In the genomic region with DNA sequence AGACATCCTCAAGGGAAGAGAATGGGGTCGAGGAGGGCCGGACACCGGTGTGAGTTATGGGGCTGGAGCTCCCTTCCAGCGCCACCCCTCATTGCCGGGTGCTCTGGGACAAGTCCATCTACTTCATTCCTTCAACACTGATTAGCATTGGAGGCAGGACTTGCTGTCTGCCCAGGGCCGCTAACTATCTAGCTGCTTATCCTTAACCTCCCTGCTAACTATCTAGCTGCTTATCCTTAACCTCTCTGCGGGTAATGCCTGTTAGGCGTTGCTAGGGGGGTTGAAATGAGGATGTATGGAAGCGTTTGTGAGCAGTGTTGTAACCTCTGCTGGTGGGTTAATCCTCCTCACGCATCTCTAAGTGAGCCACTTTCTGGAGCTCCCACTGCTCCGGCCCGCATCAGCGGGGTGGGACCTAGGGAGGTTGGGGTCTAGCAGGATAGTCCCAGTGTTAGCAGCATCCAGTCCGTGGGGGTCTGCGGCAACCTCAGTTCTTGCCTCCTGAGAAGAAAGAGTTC, we compare ENCODE assay signal across 8 cellular contexts. TPM values are rescaled to one million over a fixed set of nuclear protein-coding genes. Genes with fewer than 3 reads are reported as not detected.
DNase-seq lines count a peak whose midpoint lies in the region; ATAC-seq and TF ChIP-seq lines count a peak whose summit lies in the region.

No MANE protein-coding gene starts in this region.

- H3K27me3 ChIP-seq in RWPE2 (ENCODE audit: insufficient read depth, poor library complexity, severe bottlenecking) (no peaks in the 10 kb centered on the region), esophagus muscularis mucosa (peaks cover 0 to 4% (median 0%) of the 10 kb centered on the region in 4 donors), ovary (no peaks in the 10 kb centered on the region)

- H3K27ac ChIP-seq in RWPE2 (ENCODE audit: poor library complexity, severe bottlenecking) (no peak overlapping the region), esophagus muscularis mucosa (replicated peaks in 1 of 4) (peak overlapping the region; percentile 80 to 91 (median 86)), ovary (peak overlapping the region in 1 of 2 donors; percentile 84)

- no peaks in the 10 kb centered on the region for H3K9me3 ChIP-seq in RWPE2 (ENCODE audit: severe bottlenecking)
- no peaks in the 10 kb centered on the region for H3K9me3 ChIP-seq in esophagus muscularis mucosa
- no peaks in the 10 kb centered on the region for H3K9me3 ChIP-seq in ovary

- H3K4me1 ChIP-seq in RWPE2 (ENCODE audit: insufficient read depth, poor library complexity, severe bottlenecking) (no peaks in the 10 kb centered on the region), esophagus muscularis mucosa (peaks cover 35 to 51% (median 39%) of the 10 kb centered on the region in 4 donors), ovary (ENCODE audit: insufficient read depth) (peaks cover 6% of the 10 kb centered on the region)

- 54% methylated on average over 12 of the region's 15 CpGs for WGBS in esophagus muscularis mucosa
- WGBS in ovary, 3 donors = 34 to 48% (median 39%) methylated on average over 12 to 15 of the region's 15 CpGs

- DNase-seq in NOMO-1 (lab: John Stamatoyannopoulos, UW; ENCODE audit: unreplicated experiment in 2 of 2) = peak; percentile 35 to 47
- no peak for DNase-seq in NOMO-1 treated with dmso at 0.1 percent for 144 hours (lab: John Stamatoyannopoulos, UW; ENCODE audit: unreplicated experiment)
- DNase-seq in RWPE2 (ENCODE audit: low spot score) = peak; percentile 67
- no peak for DNase-seq in esophagus muscularis mucosa (ENCODE audit: extremely low spot score)
- no peak for DNase-seq in ovary
- DNase-seq in SW 1271 (lab: John Stamatoyannopoulos, UW) = no peak
- no peak for DNase-seq in central memory CD4-positive, alpha-beta T cell

- TF ChIP-seq POLR2A in esophagus muscularis mucosa (IDR thresholded peaks at IDR 0.05; ENCODE audit: low read depth) (no peak), ovary (IDR thresholded peaks at IDR 0.05) (no peak)

- H3K4me3 ChIP-seq in RWPE2 (ENCODE audit: severe bottlenecking) = peak overlapping the region; percentile 45
- peak overlapping the region; percentile 59 to 80 (median 68) for H3K4me3 ChIP-seq in esophagus muscularis mucosa
- H3K4me3 ChIP-seq in ovary = peak overlapping the region; percentile 53

- intact Hi-C loops in esophagus muscularis mucosa (cut with DNase I) (loop anchor here (2.0 kb wide), 1 partner anchor 78 kb away; no protein-coding TSS in a partner anchor), ovary (cut with DNase I) (no loop called here)

- H3K36me3 ChIP-seq in RWPE2 (ENCODE audit: low read depth) (no peaks in the 10 kb centered on the region), esophagus muscularis mucosa (peaks cover 0 to 11% (median 0%) of the 10 kb centered on the region in 4 donors), ovary (no peaks in the 10 kb centered on the region)

- ATAC-seq in RWPE2 (ENCODE audit: low read depth) = no peak; the same call in 2 of the 3 replicates
- ATAC-seq in HG02571 (IDR thresholded peaks at IDR 0.05; ENCODE audit: unreplicated experiment) = no peak

- TF ChIP-seq CTCF in RWPE2 (IDR thresholded peaks at IDR 0.05; ENCODE audit: poor library complexity, severe bottlenecking) (no peak), esophagus muscularis mucosa (IDR thresholded peaks at IDR 0.05) (no peak), ovary (IDR thresholded peaks at IDR 0.05) (no peak)

- TF ChIP-seq EP300 in esophagus muscularis mucosa (IDR thresholded peaks at IDR 0.05) (no peak), ovary (IDR thresholded peaks at IDR 0.05) (no peak)

RNA-seq across cellular contexts. Expression of a gene that starts 10.9 kb away (rescaled TPM):
- total RNA-seq in esophagus muscularis mucosa = 1 to 10 TPM in 3 of 4 donors, under 1 TPM in 1; 0.66 to 3.6 (median 1.3) TPM
- total RNA-seq in ovary = 100 to 1,000 TPM in 1 of 7 donors, 10 to 100 TPM in 2, 1 to 10 TPM in 2, under 1 TPM in 2; 0.50 to 146 (median 2.6) TPM
- polyA plus RNA-seq in ovary = 1 to 10 TPM in 1 of 2 donors, under 1 TPM in 1; 0.18 to 1.0 TPM

RNA-seq across cellular contexts. Expression of a gene that starts 13.3 kb away (rescaled TPM):
- 10 to 100 TPM in 1 of 4 donors, 1 to 10 TPM in 3; 1.7 to 12.6 (median 7.5) TPM for total RNA-seq in esophagus muscularis mucosa
- 10 to 100 TPM in 1 of 7 donors, 1 to 10 TPM in 6; 2.6 to 10.7 (median 7.9) TPM for total RNA-seq in ovary
- 10 to 100 TPM in 1 of 2 donors, 1 to 10 TPM in 1; 4.1 to 15.7 TPM for polyA plus RNA-seq in ovary

RNA-seq across cellular contexts. Expression of a gene that starts 48.1 kb away (rescaled TPM):
- total RNA-seq in esophagus muscularis mucosa (10 to 100 TPM; 28.7 to 36.6 (median 32.2) TPM), ovary (10 to 100 TPM; 12.3 to 26.3 (median 21.8) TPM)
- polyA plus RNA-seq in ovary = 1 to 10 TPM; 8.0 to 8.2 TPM

Comparison
In these comparisons a context has a peak if more than half of its experiments do, and no peak if none do; other contexts are left out.
1. DNase-seq: peak in NOMO-1 (2 of 2) and RWPE2 (single experiment); none in NOMO-1 treated with dmso at 0.1 percent for 144 hours (single experiment), esophagus muscularis mucosa (single experiment), ovary (0 of 5), SW 1271 (0 of 2) and central memory CD4-positive, alpha-beta T cell (single experiment).
2. Peak in every context shown above with its lines, with median percentiles within 50 percentile points of each other: H3K4me3 ChIP-seq.